28 cellular contexts compared by ENCODE assay signal in the genomic region with DNA sequence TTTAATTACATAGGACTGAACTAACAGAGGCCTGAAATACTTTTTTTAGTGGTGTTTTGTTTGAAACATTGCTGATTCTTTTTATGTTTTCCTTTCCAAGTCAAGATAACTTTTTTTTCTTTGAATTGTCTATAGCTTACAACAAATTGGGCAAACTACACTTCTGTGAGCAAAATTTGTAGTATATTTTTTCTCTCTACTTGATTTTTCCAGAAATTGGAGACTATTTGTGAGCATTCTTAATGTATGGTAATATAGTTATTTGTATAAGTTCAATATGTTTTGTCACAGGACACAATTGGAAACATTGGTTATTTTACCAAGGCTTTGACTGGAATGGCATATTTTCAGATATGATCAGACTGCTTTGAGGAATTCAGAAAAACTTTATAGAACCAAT.
"Had no signal": no experiment of that assay in that cellular context is flagged by ENCODE, and none has a peak within 500 bp of the region (broad histone marks: within the 10 kb centered on the region; RNA-seq: fewer than 3 reads in every experiment).

No MANE protein-coding gene starts in this region.

- H3K27me3 Mint-ChIP-seq: type B pancreatic cell had no signal

- ATAC-seq: stimulated activated effector memory CD8-positive, alpha-beta T cell treated with anti-CD3 and anti-CD28 coated beads, Interleukin-12 subunit alpha, Interleukin-12 subunit beta, amount 100 ng/mL, for 72 hours; stimulated activated memory B cell treated with anti-CD40 and anti-IgM and Interleukin-4, amounts not matched to agents 10 μg/mL and 1 μg/mL and 100 μg/mL, for 72 hours; stimulated activated naive B cell treated with anti-CD40 and anti-IgM and Interleukin-4, amounts not matched to agents 10 μg/mL and 1 μg/mL and 100 μg/mL, for 72 hours; stimulated activated naive CD8-positive, alpha-beta T cell treated with anti-CD3 and anti-CD28 coated beads, Interleukin-15, amount 100 ng/mL, for 72 hours; stimulated activated naive CD8-positive, alpha-beta T cell treated with anti-CD3 and anti-CD28 coated beads, Interleukin-15, Interleukin-2, amounts not matched to agents 100 U/mL and 50 U/mL, for 24 hours; upper lobe of right lung had no signal

- H3K27ac Mint-ChIP-seq: stimulated activated effector memory CD8-positive, alpha-beta T cell treated with anti-CD3 and anti-CD28 coated beads, Interleukin-12 subunit alpha, Interleukin-12 subunit beta, amount 100 ng/mL, for 72 hours; stimulated activated memory B cell treated with anti-CD40 and anti-IgM and Interleukin-4, amounts not matched to agents 10 μg/mL and 1 μg/mL and 100 μg/mL, for 72 hours; stimulated activated naive B cell treated with anti-CD40 and anti-IgM and Interleukin-4, amounts not matched to agents 10 μg/mL and 1 μg/mL and 100 μg/mL, for 72 hours; stimulated activated naive CD8-positive, alpha-beta T cell treated with anti-CD3 and anti-CD28 coated beads, Interleukin-15, amount 100 ng/mL, for 72 hours; stimulated activated naive CD8-positive, alpha-beta T cell treated with anti-CD3 and anti-CD28 coated beads, Interleukin-15, Interleukin-2, amounts not matched to agents 100 ng/mL and 50 ng/mL, for 24 hours; type B pancreatic cell had no signal

- H3K4me3 Mint-ChIP-seq: stimulated activated effector memory CD8-positive, alpha-beta T cell treated with anti-CD3 and anti-CD28 coated beads, Interleukin-12 subunit alpha, Interleukin-12 subunit beta, amount 100 ng/mL, for 72 hours; stimulated activated memory B cell treated with anti-CD40 and anti-IgM and Interleukin-4, amounts not matched to agents 10 μg/mL and 1 μg/mL and 100 μg/mL, for 72 hours; stimulated activated naive B cell treated with anti-CD40 and anti-IgM and Interleukin-4, amounts not matched to agents 10 μg/mL and 1 μg/mL and 100 μg/mL, for 72 hours; stimulated activated naive CD8-positive, alpha-beta T cell treated with anti-CD3 and anti-CD28 coated beads, Interleukin-15, amount 100 ng/mL, for 72 hours; stimulated activated naive CD8-positive, alpha-beta T cell treated with anti-CD3 and anti-CD28 coated beads, Interleukin-15, Interleukin-2, amounts not matched to agents 100 ng/mL and 50 ng/mL, for 24 hours; type B pancreatic cell had no signal

- H3K4me1 Mint-ChIP-seq: stimulated activated effector memory CD8-positive, alpha-beta T cell treated with anti-CD3 and anti-CD28 coated beads, Interleukin-12 subunit alpha, Interleukin-12 subunit beta, amount 100 ng/mL, for 72 hours; stimulated activated naive CD8-positive, alpha-beta T cell treated with anti-CD3 and anti-CD28 coated beads, Interleukin-15, amount 100 ng/mL, for 72 hours had no signal

- H3K4me1 ChIP-seq: stomach, suprapubic skin, testis, tibial artery, tibial nerve, transverse colon, upper lobe of left lung, upper lobe of right lung, uterus, vagina had no signal

- H3K9me3 Mint-ChIP-seq: stimulated activated effector memory CD8-positive, alpha-beta T cell treated with anti-CD3 and anti-CD28 coated beads, Interleukin-12 subunit alpha, Interleukin-12 subunit beta, amount 100 ng/mL, for 72 hours; stimulated activated naive CD8-positive, alpha-beta T cell treated with anti-CD3 and anti-CD28 coated beads, Interleukin-15, amount 100 ng/mL, for 72 hours; type B pancreatic cell had no signal

- H3K36me3 ChIP-seq: suprapubic skin, thoracic aorta, tibial artery, tibial nerve, transverse colon, upper lobe of right lung, uterus, vagina had no signal

- H3K27me3 ChIP-seq: stomach, suprapubic skin, testis, thyroid gland, tibial artery, tibial nerve, transverse colon, upper lobe of left lung, upper lobe of right lung, uterus, vagina had no signal

- H3K36me3 Mint-ChIP-seq: stimulated activated memory B cell treated with anti-CD40 and anti-IgM and Interleukin-4, amounts not matched to agents 10 μg/mL and 1 μg/mL and 100 μg/mL, for 72 hours; stimulated activated naive B cell treated with anti-CD40 and anti-IgM and Interleukin-4, amounts not matched to agents 10 μg/mL and 1 μg/mL and 100 μg/mL, for 72 hours; type B pancreatic cell had no signal

- H3K27ac ChIP-seq: stomach, suprapubic skin, testis, thoracic aorta, thyroid gland, tibial artery, tibial nerve, transverse colon, upper lobe of left lung, upper lobe of right lung, uterus, vagina had no signal

- H3K9me3 ChIP-seq: suprapubic skin, testis, thoracic aorta, thyroid gland, tibial artery, tibial nerve, transverse colon, upper lobe of left lung, upper lobe of right lung, uterus, vagina had no signal

- DNase-seq: stimulated activated CD4-positive, alpha-beta T cell treated with anti-CD3 and anti-CD28 coated beads, Interleukin-2, amount 100 ng/mL, for 48 hours; stimulated activated CD4-positive, alpha-beta T cell treated with anti-CD3 and anti-CD28 coated beads, Interleukin-4, amount 100 ng/mL, for 1 hour; stimulated activated CD4-positive, alpha-beta T cell treated with anti-CD3 and anti-CD28 coated beads, Interleukin-4, amount 100 ng/mL, for 24 hours; stimulated activated CD4-positive, alpha-beta T cell treated with anti-CD3 and anti-CD28 coated beads, Interleukin-4, amount 100 ng/mL, for 4 hours; stimulated activated CD8-positive, alpha-beta memory T cell treated with anti-CD3 and anti-CD28 coated beads, Interleukin-4, amount 100 ng/mL, for 48 hours; stimulated activated naive B cell treated with anti-CD40 and anti-IgM and Interleukin-4, amounts not matched to agents 10 μg/mL and 1 μg/mL and 100 μg/mL, for 72 hours; stimulated activated naive CD4-positive, alpha-beta T cell; stimulated activated naive CD4-positive, alpha-beta T cell treated with Interleukin-2 at 50 U/mL for 16 hours; stimulated activated naive CD8-positive, alpha-beta T cell treated with anti-CD3 and anti-CD28 coated beads, Interleukin-15, amount 100 ng/mL, for 72 hours; stimulated activated naive CD8-positive, alpha-beta T cell treated with anti-CD3 and anti-CD28 coated beads, Interleukin-15, Interleukin-2, amounts not matched to agents 100 U/mL and 50 U/mL, for 24 hours; stomach; substantia nigra; testis; thyroid gland; tibial artery; transverse colon; trophoblast cell; upper lobe of left lung; upper lobe of right lung; uterus had no signal

- H3K4me3 ChIP-seq: stomach, suprapubic skin, testis, thoracic aorta, thyroid gland, tibial artery, tibial nerve, transverse colon, upper lobe of left lung, upper lobe of right lung, uterus, vagina had no signal
